In genomic region chr1:178529364-178530036, GRCh38 we compare ENCODE assay signal across 1 cellular context.
TF ChIP-seq lines count a peak whose summit lies in the region.

No MANE protein-coding gene starts in this region.

TF ChIP-seq in HCT116, 20 proteins besides CTCF, POLR2A, EP300 and RAD21 (continued from another document):
- TF ChIP-seq POLR2AphosphoS5 (IDR thresholded peaks at IDR 0.05; ENCODE audit: low read depth, low read length) = no peak
TF ChIP-seq in HCT116: peak in this region for 0.
